ENCODE assay signal across 15 cellular contexts in the genomic region with DNA sequence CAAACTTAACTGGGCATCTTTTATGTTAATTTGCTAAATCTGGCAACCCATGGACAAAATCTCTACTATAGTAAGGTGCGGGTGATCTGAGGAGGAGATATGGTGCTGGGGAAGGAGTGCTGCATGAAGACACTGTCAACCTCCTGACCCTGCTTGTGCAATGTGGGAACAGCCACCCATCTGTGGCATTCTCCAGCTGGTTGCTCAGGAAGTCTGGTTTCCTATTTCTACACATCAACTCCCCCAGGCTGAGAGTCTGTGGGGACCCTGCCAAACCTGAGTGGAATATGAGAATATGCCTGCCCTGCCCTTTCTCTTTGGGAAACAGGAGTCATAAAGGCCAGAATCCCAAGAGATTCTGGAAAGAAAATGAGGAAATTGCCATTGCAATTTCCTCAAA.
A peak's percentile ranks its signal among the peaks of the same experiment; 100 is the strongest.
DNase-seq lines count a peak whose midpoint lies in the region; ATAC-seq and TF ChIP-seq lines count a peak whose summit lies in the region.
"Had no signal": no experiment of that assay in that cellular context is flagged by ENCODE, and none has a peak within 500 bp of the region (broad histone marks: within the 10 kb centered on the region; RNA-seq: fewer than 3 reads in every experiment).

No MANE protein-coding gene starts in this region.

- DNase-seq in GM04504 (ENCODE audit: low read depth), result peak; percentile 31
- peak; percentile 73 for DNase-seq in NCI-H2171 treated with DMSO at 0.1 percent for 48 hours (lab: John Stamatoyannopoulos, UW)
- peak; percentile 30 for DNase-seq in epithelial cell of proximal tubule (ENCODE audit: low read depth)
- no peak for DNase-seq in NCI-H1417 (lab: John Stamatoyannopoulos, UW)
- DNase-seq in DMS79 (lab: John Stamatoyannopoulos, UW), result no peak
- DNase-seq in NCI-H146 treated with DMSO at 0.1 percent for 48 hours (lab: John Stamatoyannopoulos, UW; ENCODE audit: unreplicated experiment), result no peak
- DNase-seq: activated CD4-positive, alpha-beta memory T cell treated with anti-CD3 and anti-CD28 coated beads, Interleukin-2, amount 10 ng/mL, durations not matched to agents 7 days and 5 days; activated naive CD4-positive, alpha-beta T cell; Caco-2; H7; PC-3; spleen; transverse colon had no signal

- peaks cover 16 to 25% of the 10 kb centered on the region in 2 experiments for H3K4me1 ChIP-seq in neutrophil (ENCODE audit: control insufficient read depth in 1 of 2, insufficient read depth in 1 of 2, low read depth in 1 of 2, low read length in 1 of 2)
- H3K4me1 ChIP-seq: Caco-2, transverse colon had no signal

- H3K36me3 ChIP-seq in neutrophil, result no peaks in the 10 kb centered on the region
- H3K36me3 ChIP-seq: spleen, transverse colon had no signal

- H3K27me3 ChIP-seq in neutrophil, result no peaks in the 10 kb centered on the region
- H3K27me3 ChIP-seq: spleen, transverse colon had no signal

- no peak for ATAC-seq in HG02642 (IDR thresholded peaks at IDR 0.05; ENCODE audit: poor library complexity, unreplicated experiment)
- ATAC-seq: PC-3 had no signal

- H3K9me3 ChIP-seq in neutrophil, result no peaks in the 10 kb centered on the region
- H3K9me3 ChIP-seq: Caco-2, spleen, transverse colon had no signal

- H3K4me3 ChIP-seq in epithelial cell of proximal tubule (ENCODE audit: low read depth, low read length) (no peak overlapping the region), neutrophil (ENCODE audit: low read depth in 1 of 2, low read length in 1 of 2) (no peak overlapping the region)
- H3K4me3 ChIP-seq: spleen, transverse colon had no signal

- H3K27ac ChIP-seq in neutrophil, result peak overlapping the region; percentile 4
- H3K27ac ChIP-seq: spleen, transverse colon had no signal

- TF ChIP-seq CTCF in epithelial cell of proximal tubule (conservative IDR thresholded peaks at IDR 0.05; ENCODE audit: low read depth, low read length) (no peak), neutrophil (IDR thresholded peaks at IDR 0.05) (no peak)

Comparison
In these comparisons a context has a peak if more than half of its experiments do, and no peak if none do; other contexts are left out.
1. DNase-seq: peak in GM04504 (single experiment), NCI-H2171 treated with DMSO at 0.1 percent for 48 hours (single experiment) and epithelial cell of proximal tubule (single experiment); none in NCI-H1417 (0 of 3), DMS79 (single experiment) and NCI-H146 treated with DMSO at 0.1 percent for 48 hours (single experiment).